In genomic region chr13:72726721-72727416, GRCh38 we compare ENCODE assay signal across 8 cellular contexts. TPM values are rescaled to one million over a fixed set of nuclear protein-coding genes. Genes with fewer than 3 reads are reported as not detected.
DNase-seq lines count a peak whose midpoint lies in the region; ATAC-seq, FAIRE-seq and TF ChIP-seq lines count a peak whose summit lies in the region.

No MANE protein-coding gene starts in this region.

- ATAC-seq in GM21526 (IDR thresholded peaks at IDR 0.05; ENCODE audit: low FRiP score, unreplicated experiment) (peak; percentile 24), left colon (peak; percentile 48)

- TF ChIP-seq CTCF in brain microvascular endothelial cell (IDR thresholded peaks at IDR 0.05; ENCODE audit: low read depth, low read length, missing control alignments) = no peak

- DNase-seq in G401 (ENCODE audit: low spot score) = peak; percentile 17
- DNase-seq in HTR-8/SVneo (ENCODE audit: insufficient read length, low spot score) = peak; percentile 10
- DNase-seq in T follicular helper cell (ENCODE audit: low read depth) = peak; percentile 16
- peak; percentile 13 for DNase-seq in brain microvascular endothelial cell
- DNase-seq in left colon = peak; percentile 51 to 75
- peak; percentile 32 to 34 for DNase-seq in stimulated activated CD4-positive, alpha-beta T cell treated with anti-CD3 and anti-CD28 coated beads, Interleukin-4, amount 100 ng/mL, for 48 hours (ENCODE audit: low read depth in 2 of 2)
- no peak for DNase-seq in NCI-H2196 (lab: John Stamatoyannopoulos, UW; ENCODE audit: unreplicated experiment)

- intact Hi-C loops in left colon (cut with DNase I, micrococcal nuclease) = no loop called here

- peak overlapping the region; percentile 94 for H3K4me3 ChIP-seq in brain microvascular endothelial cell (ENCODE audit: low read depth, low read length)

- H3K36me3 ChIP-seq in brain microvascular endothelial cell (replicated peaks) = no peaks in the 10 kb centered on the region

- FAIRE-seq in HTR-8/SVneo (lab: Jason Lieb, UNC) = no peak

- H3K27me3 ChIP-seq in brain microvascular endothelial cell (replicated peaks) = no peaks in the 10 kb centered on the region

- H3K27ac ChIP-seq in brain microvascular endothelial cell = peak overlapping the region; percentile 30

- in situ Hi-C loops in G401 (cut with HindIII; ENCODE audit: low sequenced_read_pairs) = no loop called here
- in situ Hi-C loops in brain microvascular endothelial cell (cut with HindIII; ENCODE audit: low pct_ligation_motif_present, low sequenced_read_pairs) = no loop called here

RNA-seq across cellular contexts. Expression of gene MZT1, which starts 0.6 kb away (rescaled TPM):
- 44.0 and 65.9 TPM in 2 replicates for total RNA-seq in G401 (2014; rRNA removed; shearing (Covaris generic))
- total RNA-seq in left colon = 1 to 10 TPM; 4.4 to 6.1 TPM

RNA-seq across cellular contexts. Expression of gene BORA, which starts 0.9 kb away (rescaled TPM):
- 32.1 and 37.0 TPM in 2 replicates for total RNA-seq in G401 (2014; rRNA removed; shearing (Covaris generic))
- total RNA-seq in left colon = 1 to 10 TPM; 6.9 TPM

RNA-seq across cellular contexts. Expression of gene DIS3, which starts 54.8 kb away (rescaled TPM):
- total RNA-seq in G401 (2014; rRNA removed; shearing (Covaris generic)) = 34.4 and 45.1 TPM in 2 replicates
- total RNA-seq in left colon = 10 to 100 TPM; 21.7 to 23.9 TPM

RNA-seq across cellular contexts. Expression of gene PIBF1, which starts 55.1 kb away (rescaled TPM):
- 11.0 and 16.4 TPM in 2 replicates for total RNA-seq in G401 (2014; rRNA removed; shearing (Covaris generic))
- 10 to 100 TPM; 17.3 to 19.1 TPM for total RNA-seq in left colon
